ENCODE assay signal across 17 cellular contexts in genomic region chr4:7428261-7429068, GRCh38. TPM values are rescaled to one million over a fixed set of nuclear protein-coding genes. Genes with fewer than 3 reads are reported as not detected.
DNase-seq lines count a peak whose midpoint lies in the region; ATAC-seq and TF ChIP-seq lines count a peak whose summit lies in the region.
"Had no signal": no experiment of that assay in that cellular context is flagged by ENCODE, and none has a peak within 500 bp of the region (broad histone marks: within the 10 kb centered on the region; RNA-seq: fewer than 3 reads in every experiment).

No MANE protein-coding gene starts in this region.

- no peaks in the 10 kb centered on the region for H3K36me3 ChIP-seq in Caco-2 (ENCODE audit: control insufficient read depth, insufficient read depth, low read length)
- H3K36me3 ChIP-seq in heart left ventricle = no peaks in the 10 kb centered on the region
- no peaks in the 10 kb centered on the region for H3K36me3 ChIP-seq in neuronal stem cell (replicated peaks in 1 of 2; ENCODE audit: control insufficient read depth in 2 of 2, insufficient read depth in 2 of 2, low read length in 2 of 2)

- H3K23ac ChIP-seq in neuronal stem cell (ENCODE audit: low read depth, low read length, poor library complexity) = no peak overlapping the region

- intact Hi-C loops in Caco-2 (cut with micrococcal nuclease; ENCODE audit: unreplicated experiment) = no loop called here
- intact Hi-C loops in heart left ventricle (cut with DNase I) = no loop called here

- H3K79me1 ChIP-seq in neuronal stem cell (ENCODE audit: low read depth, low read length) = peaks cover 2% of the 10 kb centered on the region

- no peak overlapping the region for H3K4ac ChIP-seq in neuronal stem cell (ENCODE audit: low read length)

- H3K4me1 ChIP-seq in Caco-2 = peaks cover 33% of the 10 kb centered on the region
- H3K4me1 ChIP-seq in heart left ventricle = peaks cover 0 to 5% (median 0%) of the 10 kb centered on the region in 12 donors
- peaks cover 0 to 18% of the 10 kb centered on the region in 2 donors for H3K4me1 ChIP-seq in neuronal stem cell (ENCODE audit: control insufficient read depth in 2 of 2, insufficient read depth in 1 of 2, low read depth in 1 of 2, low read length in 2 of 2)

- CTCF ChIA-PET in Caco-2 (lab: Charles Lee) = no interaction called here

- H3K4me1 Mint-ChIP-seq in Caco-2 (ENCODE audit: low read depth, unreplicated experiment) = peaks cover 29% of the 10 kb centered on the region

- no peak overlapping the region for H2AFZ ChIP-seq in neuronal stem cell (ENCODE audit: low read length)

- H3K27ac ChIP-seq in heart left ventricle (no peak overlapping the region), neuronal stem cell (replicated peaks; ENCODE audit: low read length) (no peak overlapping the region)
- H3K27ac ChIP-seq: C4-2B had no signal

- no peak overlapping the region for H4K8ac ChIP-seq in neuronal stem cell (ENCODE audit: low read depth, low read length)

- BruUV-seq in Caco-2 (replicated peaks; lab: Mats Ljungman, UMichigan) = no TSS peak

- H3K27me3 Mint-ChIP-seq in Caco-2 (ENCODE audit: insufficient read depth, unreplicated experiment) = no peaks in the 10 kb centered on the region

- H3K9ac ChIP-seq in neuronal stem cell (ENCODE audit: low read depth, low read length, poor library complexity) = peak overlapping the region; percentile 45

- H2BK5ac ChIP-seq in neuronal stem cell (ENCODE audit: low read length) = no peak overlapping the region

- WGBS in heart left ventricle, 4 donors = 69 to 78% (median 77%) methylated on average over 16 of the region's 16 CpGs
- no CpG with 5 or more reads among the region's 16 CpGs for WGBS in neuronal stem cell (ENCODE audit: extremely low coverage in 2 of 2, insufficient read length in 2 of 2, insufficient replicate concordance in 1 of 2), 2 donors

- DNase-seq in 8988T = peak; percentile 2
- DNase-seq in Caco-2 = peak in 1 of 2 experiments; percentile 33
- peak in 4 of 5 donors; percentile 1 to 29 (median 14) for DNase-seq in heart left ventricle
- DNase-seq in neuronal stem cell (ENCODE audit: low spot score) = peak; percentile 24
- DNase-seq in NCI-H524 (lab: John Stamatoyannopoulos, UW) = no peak
- DNase-seq: amygdala, DMS79 treated with DMSO at 0.1 percent for 48 hours, hypothalamus, Karpas-422, NCI-H1436 had no signal

- H4K91ac ChIP-seq in neuronal stem cell (ENCODE audit: low read depth, low read length, poor library complexity) = no peak overlapping the region

- H3K4me3 ChIP-seq in Caco-2 (ENCODE audit: low read depth, low read length) (no peak overlapping the region), heart left ventricle (no peak overlapping the region), neuronal stem cell (ENCODE audit: low read length in 2 of 2) (no peak overlapping the region)
- H3K4me3 ChIP-seq: lung had no signal

- peak overlapping the region; percentile 97 for H3K27ac Mint-ChIP-seq in Caco-2 (ENCODE audit: unreplicated experiment)

- peak overlapping the region; percentile 74 for H3K18ac ChIP-seq in neuronal stem cell (ENCODE audit: low read length)

- no peak overlapping the region for H3K4me2 ChIP-seq in neuronal stem cell (ENCODE audit: insufficient read depth, low read length, poor library complexity, severe bottlenecking)

- peak overlapping the region; percentile 26 for H3K14ac ChIP-seq in neuronal stem cell (ENCODE audit: low read length)

- H3K27me3 ChIP-seq in Caco-2 (replicated peaks; ENCODE audit: control insufficient read depth, insufficient read depth, low read length) (no peaks in the 10 kb centered on the region), heart left ventricle (no peaks in the 10 kb centered on the region), neuronal stem cell (ENCODE audit: control insufficient read depth in 3 of 3, insufficient read depth in 3 of 3, low read depth in 1 of 3, low read length in 3 of 3) (no peaks in the 10 kb centered on the region)

- TF ChIP-seq CTCF in Caco-2 (IDR thresholded peaks at IDR 0.05; ENCODE audit: insufficient read depth in 1 of 2, low read depth in 1 of 2, low read length in 1 of 2, severe bottlenecking in 1 of 2, unreplicated experiment in 1 of 2) = no peak
- no peak for TF ChIP-seq CTCF in heart left ventricle (IDR thresholded peaks at IDR 0.05)

- H3K9me3 ChIP-seq in Caco-2 (no peaks in the 10 kb centered on the region), heart left ventricle (no peaks in the 10 kb centered on the region), neuronal stem cell (replicated peaks in 1 of 2; ENCODE audit: control insufficient read depth in 2 of 2, insufficient read depth in 1 of 2, low read depth in 1 of 2, low read length in 2 of 2) (no peaks in the 10 kb centered on the region)

- no peak for TF ChIP-seq POLR2A in heart left ventricle (IDR thresholded peaks at IDR 0.05)

- H3K4me3 Mint-ChIP-seq in Caco-2 (ENCODE audit: unreplicated experiment) = no peak overlapping the region

- H2AK5ac ChIP-seq in neuronal stem cell (ENCODE audit: low read depth, low read length) = peak overlapping the region; percentile 96

- POLR2A ChIA-PET in Caco-2 (lab: Charles Lee) = no interaction called here

- peak overlapping the region; percentile 65 for H2BK120ac ChIP-seq in neuronal stem cell (ENCODE audit: low read depth, low read length)

- no peak overlapping the region for H2BK12ac ChIP-seq in neuronal stem cell (ENCODE audit: low read length)

- H3K9me3 Mint-ChIP-seq in Caco-2 (ENCODE audit: unreplicated experiment) = no peaks in the 10 kb centered on the region

- H3K36me3 Mint-ChIP-seq in Caco-2 (ENCODE audit: insufficient read depth, unreplicated experiment) = peaks cover 14% of the 10 kb centered on the region

- H2BK15ac ChIP-seq in neuronal stem cell (ENCODE audit: low read length) = peak overlapping the region; percentile 79

- no peak for ATAC-seq in heart left ventricle
- no peak for ATAC-seq in HG03342 (IDR thresholded peaks at IDR 0.05; ENCODE audit: unreplicated experiment)
- ATAC-seq in HG03025 (IDR thresholded peaks at IDR 0.05; ENCODE audit: low FRiP score, unreplicated experiment) = no peak
- ATAC-seq: esophagus mucosa, HCT116 had no signal

RNA-seq across cellular contexts. Expression of gene PSAPL1, which starts 6.3 kb away (rescaled TPM):
- 14.3 and 14.7 TPM in 2 replicates for total RNA-seq in Caco-2 (2022)
- total RNA-seq in heart left ventricle = under 1 TPM in 1 of 9 donors, not detected in 8; 0.11 TPM
- not detected for polyA plus RNA-seq in heart left ventricle
- 0.01 TPM for polyA plus RNA-seq in neuronal stem cell (2013, experiment 1 of 2)
- polyA plus RNA-seq in neuronal stem cell (2013, experiment 2 of 2) = not detected
- total RNA-seq: esophagus mucosa, NCI-H460 had no signal

Comparison
In these comparisons a context has a peak if more than half of its experiments do, and no peak if none do; other contexts are left out.
1. DNase-seq: peak in 8988T (single experiment), heart left ventricle (4 of 5) and neuronal stem cell (single experiment); none in NCI-H524 (0 of 2).
2. RNA of gene PSAPL1, which starts 6.3 kb away (total RNA-seq): 14.3 to 14.7 TPM in Caco-2; 0.11 TPM in heart left ventricle; every median in the first group is over 10 times any median in the second.